ENCODE assay signal across 12 cellular contexts in the genomic region with DNA sequence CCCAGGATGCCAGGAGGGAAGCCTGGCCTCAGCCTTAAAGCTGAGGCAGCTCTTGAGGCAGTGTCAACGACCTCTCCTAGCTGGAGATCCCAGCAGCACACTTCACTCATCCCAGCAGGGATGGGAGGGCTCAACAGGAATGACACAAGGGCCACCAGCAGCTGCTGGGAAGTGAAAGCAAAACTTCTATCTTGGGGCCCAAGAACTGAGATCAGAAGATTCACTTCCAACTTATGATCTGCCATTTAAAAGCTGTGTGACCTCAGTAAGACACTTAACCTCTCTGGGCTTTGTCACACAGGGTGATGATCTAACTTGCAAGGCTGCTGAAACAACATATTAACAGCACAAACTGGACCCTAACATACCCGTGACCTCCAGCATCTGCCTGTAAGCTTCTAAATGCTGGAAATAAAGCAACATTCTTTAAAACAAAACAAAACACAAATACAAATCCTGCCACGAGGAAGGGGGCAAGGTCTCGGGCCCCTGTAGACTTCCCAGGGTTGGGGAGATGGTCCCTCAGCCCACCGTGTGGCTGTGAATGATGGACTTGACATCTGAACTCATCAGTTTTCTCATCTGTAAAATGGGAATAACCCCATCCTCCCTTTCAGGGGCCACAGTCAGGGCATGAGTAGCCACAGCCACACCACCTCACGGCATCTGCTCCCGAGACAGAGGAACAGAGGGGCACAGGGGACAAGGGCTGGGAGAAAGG. TPM values are rescaled to one million over a fixed set of nuclear protein-coding genes. Genes with fewer than 3 reads are reported as not detected.
DNase-seq lines count a peak whose midpoint lies in the region; ATAC-seq and TF ChIP-seq lines count a peak whose summit lies in the region.
"Had no signal": no experiment of that assay in that cellular context is flagged by ENCODE, and none has a peak within 500 bp of the region (broad histone marks: within the 10 kb centered on the region; RNA-seq: fewer than 3 reads in every experiment).

No MANE protein-coding gene starts in this region.

- H3K36me3 ChIP-seq in liver (ENCODE audit: control insufficient read depth in 4 of 4, insufficient read depth in 3 of 4, low read depth in 1 of 4, low read length in 3 of 4), result no peaks in the 10 kb centered on the region

- no peak overlapping the region for H3K9ac ChIP-seq in liver (ENCODE audit: low read depth in 1 of 2, low read length in 2 of 2)

- H3K4me3 Mint-ChIP-seq in activated CD8-positive, alpha-beta T cell treated with anti-CD3 and anti-CD28 coated beads for 36 hours, result no peak overlapping the region

- DNase-seq in right cardiac atrium, result peak in 1 of 3 donors; percentile 44
- no peak for DNase-seq in cardiac septum (ENCODE audit: low spot score)
- no peak for DNase-seq in activated CD8-positive, alpha-beta T cell treated with anti-CD3 and anti-CD28 coated beads for 36 hours
- DNase-seq in globus pallidus (ENCODE audit: low spot score), result no peak
- no peak for DNase-seq in SW 1271 (lab: John Stamatoyannopoulos, UW)
- DNase-seq in NCI-H1092 treated with DMSO at 0.1 percent for 48 hours (lab: John Stamatoyannopoulos, UW), result no peak
- DNase-seq: erythroblast; naive thymus-derived CD4-positive, alpha-beta T cell; NCI-H1930; stimulated activated CD4-positive, alpha-beta T cell treated with anti-CD3 and anti-CD28 coated beads, Interleukin-12 subunit alpha, Interleukin-12 subunit beta, amount 100 ng/mL, for 4 hours had no signal

- 86% methylated on average over 7 of the region's 7 CpGs for WGBS in right cardiac atrium
- WGBS in liver, result 82% methylated on average over 7 of the region's 7 CpGs

- intact Hi-C loops in right cardiac atrium (cut with DNase I), result no loop called here
- intact Hi-C loops in cardiac septum (cut with DNase I), result no loop called here
- intact Hi-C loops in activated CD8-positive, alpha-beta T cell treated with anti-CD3 and anti-CD28 coated beads for 36 hours (cut with micrococcal nuclease), result no loop called here

- H3K9me3 ChIP-seq in right cardiac atrium (ENCODE audit: control insufficient read depth, low read length) (no peaks in the 10 kb centered on the region), liver (ENCODE audit: control insufficient read depth in 4 of 4, low read length in 3 of 4) (no peaks in the 10 kb centered on the region)

- H3K4me3 ChIP-seq in right cardiac atrium (ENCODE audit: low read length) (no peak overlapping the region), liver (ENCODE audit: low read depth in 1 of 3, low read length in 3 of 3) (no peak overlapping the region)

- H3K27ac Mint-ChIP-seq in activated CD8-positive, alpha-beta T cell treated with anti-CD3 and anti-CD28 coated beads for 36 hours, result peak overlapping the region; percentile 59

- no peaks in the 10 kb centered on the region for H3K36me3 Mint-ChIP-seq in activated CD8-positive, alpha-beta T cell treated with anti-CD3 and anti-CD28 coated beads for 36 hours (ENCODE audit: low read depth)

- no peak for TF ChIP-seq RAD21 in liver (IDR thresholded peaks at IDR 0.05)

- H3K4me1 ChIP-seq in right cardiac atrium (ENCODE audit: control insufficient read depth, insufficient read depth, low read length), result peaks cover 56% of the 10 kb centered on the region
- peaks cover 45 to 80% (median 70%) of the 10 kb centered on the region in 4 donors for H3K4me1 ChIP-seq in liver (ENCODE audit: control insufficient read depth in 4 of 4, insufficient read depth in 4 of 4, low read length in 3 of 4)

- TF ChIP-seq CTCF in activated CD8-positive, alpha-beta T cell treated with anti-CD3 and anti-CD28 coated beads for 36 hours (IDR thresholded peaks at IDR 0.05), result no peak
- no peak for TF ChIP-seq CTCF in liver (IDR thresholded peaks at IDR 0.05; ENCODE audit: low read depth, low read length, missing input control)

- H3K27ac ChIP-seq in right cardiac atrium (ENCODE audit: low read length) (peak overlapping the region; percentile 16), liver (ENCODE audit: low read depth in 1 of 2, low read length in 2 of 2) (peak overlapping the region; percentile 2 to 48)

- H3K27me3 ChIP-seq in right cardiac atrium (ENCODE audit: control insufficient read depth, insufficient read depth) (no peaks in the 10 kb centered on the region), liver (ENCODE audit: control insufficient read depth in 4 of 4, insufficient read depth in 4 of 4, low read length in 3 of 4) (no peaks in the 10 kb centered on the region)

- peaks cover 86% of the 10 kb centered on the region for H3K4me1 Mint-ChIP-seq in activated CD8-positive, alpha-beta T cell treated with anti-CD3 and anti-CD28 coated beads for 36 hours (ENCODE audit: low read depth)

- no peaks in the 10 kb centered on the region for H3K27me3 Mint-ChIP-seq in activated CD8-positive, alpha-beta T cell treated with anti-CD3 and anti-CD28 coated beads for 36 hours
- H3K27me3 Mint-ChIP-seq: naive thymus-derived CD4-positive, alpha-beta T cell had no signal

- POLR2A ChIA-PET in activated CD8-positive, alpha-beta T cell treated with anti-CD3 and anti-CD28 coated beads for 36 hours (lab: Charles Lee), result interaction anchor here (1.0 kb wide), 2 partner anchors 45 to 72 kb away, joined by 5 read pairs; a partner anchor contains a TSS

- H3K9me3 Mint-ChIP-seq in activated CD8-positive, alpha-beta T cell treated with anti-CD3 and anti-CD28 coated beads for 36 hours, result no peaks in the 10 kb centered on the region
- H3K9me3 Mint-ChIP-seq: naive thymus-derived CD4-positive, alpha-beta T cell had no signal

- ATAC-seq in right cardiac atrium, result no peak
- ATAC-seq in activated CD8-positive, alpha-beta T cell treated with anti-CD3 and anti-CD28 coated beads for 36 hours, result no peak
- ATAC-seq in GM19397 (IDR thresholded peaks at IDR 0.05; ENCODE audit: unreplicated experiment), result no peak
- ATAC-seq: naive thymus-derived CD4-positive, alpha-beta T cell had no signal

- CTCF ChIA-PET in activated CD8-positive, alpha-beta T cell treated with anti-CD3 and anti-CD28 coated beads for 36 hours (lab: Charles Lee), result interaction anchor here (0.7 to 1.8 kb wide), 4 partner anchors 10 to 60 kb away, joined by 3 to 7 read pairs (median 3); no protein-coding TSS in a partner anchor

TF ChIP-seq in liver, 16 proteins besides CTCF, POLR2A, EP300 and RAD21 (continues in another document):
- TF ChIP-seq GABPA (IDR thresholded peaks at IDR 0.05 in 1 of 2, conservative IDR thresholded peaks at IDR 0.05 in 1 of 2) (no peak), RXRA (IDR thresholded peaks at IDR 0.05) (peak; percentile 15 to 43), TAF1 (conservative IDR thresholded peaks at IDR 0.05) (no peak), FOXA2 (IDR thresholded peaks at IDR 0.05) (no peak), EGR1 (IDR thresholded peaks at IDR 0.05; ENCODE audit: low read depth in 2 of 2) (no peak), FOXA1 (IDR thresholded peaks at IDR 0.05) (no peak), JUND (IDR thresholded peaks at IDR 0.05) (no peak)
- TF ChIP-seq, protein P1, sequence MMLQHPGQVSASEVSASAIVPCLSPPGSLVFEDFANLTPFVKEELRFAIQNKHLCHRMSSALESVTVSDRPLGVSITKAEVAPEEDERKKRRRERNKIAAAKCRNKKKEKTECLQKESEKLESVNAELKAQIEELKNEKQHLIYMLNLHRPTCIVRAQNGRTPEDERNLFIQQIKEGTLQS (IDR thresholded peaks at IDR 0.05), result no peak
- TF ChIP-seq, protein P2, sequence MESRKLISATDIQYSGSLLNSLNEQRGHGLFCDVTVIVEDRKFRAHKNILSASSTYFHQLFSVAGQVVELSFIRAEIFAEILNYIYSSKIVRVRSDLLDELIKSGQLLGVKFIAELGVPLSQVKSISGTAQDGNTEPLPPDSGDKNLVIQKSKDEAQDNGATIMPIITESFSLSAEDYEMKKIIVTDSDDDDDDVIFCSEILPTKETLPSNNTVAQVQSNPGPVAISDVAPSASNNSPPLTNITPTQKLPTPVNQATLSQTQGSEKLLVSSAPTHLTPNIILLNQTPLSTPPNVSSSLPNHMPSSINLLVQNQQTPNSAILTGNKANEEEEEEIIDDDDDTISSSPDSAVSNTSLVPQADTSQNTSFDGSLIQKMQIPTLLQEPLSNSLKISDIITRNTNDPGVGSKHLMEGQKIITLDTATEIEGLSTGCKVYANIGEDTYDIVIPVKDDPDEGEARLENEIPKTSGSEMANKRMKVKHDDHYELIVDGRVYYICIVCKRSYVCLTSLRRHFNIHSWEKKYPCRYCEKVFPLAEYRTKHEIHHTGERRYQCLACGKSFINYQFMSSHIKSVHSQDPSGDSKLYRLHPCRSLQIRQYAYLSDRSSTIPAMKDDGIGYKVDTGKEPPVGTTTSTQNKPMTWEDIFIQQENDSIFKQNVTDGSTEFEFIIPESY (IDR thresholded peaks at IDR 0.05), result no peak

RNA-seq across cellular contexts. Expression of a gene that starts 22.7 kb away (rescaled TPM):
- total RNA-seq in right cardiac atrium (10 to 100 TPM; 12.6 to 19.0 (median 14.0) TPM), cardiac septum (9.9 TPM), liver (10 to 100 TPM in 1 of 2 donors, 1 to 10 TPM in 1; 7.6 to 10.5 TPM)
- polyA plus RNA-seq in right cardiac atrium (9.3 TPM), liver (1 to 10 TPM; 4.5 to 5.6 TPM)
- 10 to 100 TPM; 20.1 to 21.9 TPM for total RNA-seq in activated CD8-positive, alpha-beta T cell treated with anti-CD3 and anti-CD28 coated beads for 36 hours

RNA-seq across cellular contexts. Expression of a gene that starts 44.2 kb away (rescaled TPM):
- 100 to 1,000 TPM; 204 to 236 (median 213) TPM for total RNA-seq in right cardiac atrium
- polyA plus RNA-seq in right cardiac atrium, result 285 TPM
- total RNA-seq in cardiac septum, result 161 TPM
- 100 to 1,000 TPM; 216 to 220 TPM for total RNA-seq in activated CD8-positive, alpha-beta T cell treated with anti-CD3 and anti-CD28 coated beads for 36 hours
- 100 to 1,000 TPM in 1 of 2 donors, 10 to 100 TPM in 1; 75.8 to 225 TPM for total RNA-seq in liver
- polyA plus RNA-seq in liver, result 100 to 1,000 TPM in 1 of 2 donors, 10 to 100 TPM in 1; 59.1 to 126 TPM

RNA-seq across cellular contexts. Expression of a gene that starts 58.5 kb away (rescaled TPM):
- total RNA-seq in right cardiac atrium (10 to 100 TPM; 47.8 to 55.4 (median 52.2) TPM), cardiac septum (59.6 TPM), liver (10 to 100 TPM; 31.8 to 47.0 TPM)
- polyA plus RNA-seq in right cardiac atrium (49.0 TPM), liver (10 to 100 TPM; 39.9 to 53.6 TPM)
- 100 to 1,000 TPM; 137 to 142 TPM for total RNA-seq in activated CD8-positive, alpha-beta T cell treated with anti-CD3 and anti-CD28 coated beads for 36 hours
